20 cellular contexts compared by ENCODE assay signal in genomic region chr14:95440951-95441350, GRCh38.
DNase-seq lines count a peak whose midpoint lies in the region; TF ChIP-seq lines count a peak whose summit lies in the region.
"Had no signal": no experiment of that assay in that cellular context is flagged by ENCODE, and none has a peak within 500 bp of the region (broad histone marks: within the 10 kb centered on the region; RNA-seq: fewer than 3 reads in every experiment).

No MANE protein-coding gene starts in this region.

- H3K4me1 ChIP-seq in SK-N-SH (ENCODE audit: control insufficient read depth in 1 of 2, insufficient read depth in 2 of 2, low read depth in 1 of 2, low read length in 1 of 2), result peaks cover 4 to 44% of the 10 kb centered on the region in 2 experiments; a peak in 3 of 4 replicates
- H3K4me1 ChIP-seq: sigmoid colon had no signal

- no peaks in the 10 kb centered on the region for H4K20me1 ChIP-seq in SK-N-SH (ENCODE audit: insufficient read depth)

- peaks cover 59% of the 10 kb centered on the region for H3K36me3 Mint-ChIP-seq in osteocyte (ENCODE audit: unreplicated experiment)
- peaks cover 5% of the 10 kb centered on the region for H3K36me3 Mint-ChIP-seq in endothelial cell (ENCODE audit: low read depth, unreplicated experiment)

- POLR2A ChIA-PET in SK-N-SH (lab: Yijun Ruan, JAX), result interaction anchor here (0.9 to 1.5 kb wide), 5 partner anchors 68 to 283 kb away, joined by 3 to 5 read pairs (median 3); partner anchors contain the start of gene GLRX5

- H3K27me3 Mint-ChIP-seq in osteocyte (ENCODE audit: unreplicated experiment) (no peaks in the 10 kb centered on the region), endothelial cell (ENCODE audit: unreplicated experiment) (peaks cover 5% of the 10 kb centered on the region)
- H3K27me3 Mint-ChIP-seq: CD8-positive, alpha-beta memory T cell; memory B cell had no signal

- H3K9me3 Mint-ChIP-seq in osteocyte (ENCODE audit: unreplicated experiment), result no peaks in the 10 kb centered on the region
- no peaks in the 10 kb centered on the region for H3K9me3 Mint-ChIP-seq in endothelial cell (ENCODE audit: unreplicated experiment)
- H3K9me3 Mint-ChIP-seq: CD8-positive, alpha-beta memory T cell; memory B cell; nephron progenitor cell had no signal

- no peaks in the 10 kb centered on the region for H3K9me2 ChIP-seq in SK-N-SH

- no peak overlapping the region for H3K9ac ChIP-seq in SK-N-SH

- H3K27ac ChIP-seq in SK-N-SH (ENCODE audit: low read depth in 2 of 2, low read length in 1 of 2), result peak overlapping the region; percentile 69 to 79; a peak in 3 of 4 replicates
- H3K27ac ChIP-seq: gastroesophageal sphincter, sigmoid colon had no signal

- no peak for TF ChIP-seq RAD21 in SK-N-SH (IDR thresholded peaks at IDR 0.05; ENCODE audit: low read length)

- H3K9me3 ChIP-seq in SK-N-SH, result no peaks in the 10 kb centered on the region
- H3K9me3 ChIP-seq: gastroesophageal sphincter, sigmoid colon had no signal

- no peak overlapping the region for H3K4me3 ChIP-seq in SK-N-SH (ENCODE audit: low read depth in 2 of 2, low read length in 1 of 2)
- H3K4me3 ChIP-seq: gastroesophageal sphincter, sigmoid colon had no signal

- CTCF ChIA-PET in SK-N-SH (lab: Yijun Ruan, JAX), result interaction anchor here (0.8 to 10.5 kb wide), 9 partner anchors 9 to 750 kb away, joined by 3 to 254 read pairs (median 7); partner anchors contain the start of genes GLRX5 and SYNE3

- peak overlapping the region; percentile 49; the same call in 1 of the 2 replicates for H3K4me2 ChIP-seq in SK-N-SH

- H3K4me3 Mint-ChIP-seq in osteocyte (ENCODE audit: unreplicated experiment), result peak overlapping the region; percentile 41
- H3K4me3 Mint-ChIP-seq in endothelial cell (ENCODE audit: unreplicated experiment), result no peak overlapping the region
- H3K4me3 Mint-ChIP-seq: CD8-positive, alpha-beta memory T cell; memory B cell; nephron progenitor cell had no signal

- TF ChIP-seq CTCF in SK-N-SH (IDR thresholded peaks at IDR 0.05) (no peak), osteocyte (IDR thresholded peaks at IDR 0.05) (no peak), endothelial cell (IDR thresholded peaks at IDR 0.05; ENCODE audit: unreplicated experiment) (no peak)

- H3K36me3 ChIP-seq in SK-N-SH (replicated peaks in 1 of 2; ENCODE audit: control insufficient read depth in 1 of 2, insufficient read depth in 2 of 2, low read length in 1 of 2), result no peaks in the 10 kb centered on the region

- WGBS in SK-N-SH (ENCODE audit: low lambda C conversion rate), result 25% methylated on average over 2 of the region's 2 CpGs

- no peaks in the 10 kb centered on the region for H3K79me2 ChIP-seq in SK-N-SH (ENCODE audit: insufficient read depth)

- H3K27ac Mint-ChIP-seq in osteocyte (ENCODE audit: unreplicated experiment) (peak overlapping the region; percentile 99), endothelial cell (ENCODE audit: unreplicated experiment) (no peak overlapping the region)
- H3K27ac Mint-ChIP-seq: memory B cell, nephron progenitor cell had no signal

- H3K27me3 ChIP-seq in SK-N-SH (ENCODE audit: insufficient read depth), result no peaks in the 10 kb centered on the region
- H3K27me3 ChIP-seq: sigmoid colon had no signal

- H3K4me1 Mint-ChIP-seq in osteocyte (ENCODE audit: unreplicated experiment), result peaks cover 40% of the 10 kb centered on the region
- no peaks in the 10 kb centered on the region for H3K4me1 Mint-ChIP-seq in endothelial cell (ENCODE audit: unreplicated experiment)

- peak; percentile 67 for DNase-seq in EH (ENCODE audit: low read depth)
- DNase-seq in SK-N-SH, result peak; percentile 65
- peak; percentile 28 for DNase-seq in fibroblast of gingiva (ENCODE audit: low read depth)
- no peak for DNase-seq in osteocyte (ENCODE audit: extremely low spot score, unreplicated experiment)
- DNase-seq in NCI-H774 (lab: John Stamatoyannopoulos, UW), result no peak
- no peak for DNase-seq in NCI-H2107 (lab: John Stamatoyannopoulos, UW)
- DNase-seq in endothelial cell (ENCODE audit: low spot score), result no peak
- no peak for DNase-seq in activated effector memory CD4-positive, alpha-beta T cell treated with Interleukin-2 at 50 U/mL for 16 hours
- DNase-seq: activated effector memory CD4-positive, alpha-beta T cell treated with anti-CD3 and anti-CD28 coated beads, Interleukin-2, amount 50 U/mL, for 16 hours; CD8-positive, alpha-beta memory T cell; central memory CD4-positive, alpha-beta T cell; DMS79; NCI-H1417; NCI-H69; nephron progenitor cell; OCI-M1; Right ventricle myocardium superior; sigmoid colon had no signal

- TF ChIP-seq EP300 in SK-N-SH (IDR thresholded peaks at IDR 0.05; ENCODE audit: borderline replicate concordance in 1 of 2, low read depth in 1 of 2, low read length in 1 of 2), result no peak

- peaks cover 8% of the 10 kb centered on the region for H3F3A ChIP-seq in SK-N-SH (replicated peaks; ENCODE audit: insufficient read depth)

- no peak overlapping the region for H2AFZ ChIP-seq in SK-N-SH (ENCODE audit: low read depth)

TF ChIP-seq in SK-N-SH, 30 proteins besides CTCF, POLR2A, EP300 and RAD21:
- TF ChIP-seq MAX (IDR thresholded peaks at IDR 0.05; ENCODE audit: low read depth) (no peak), REST (IDR thresholded peaks at IDR 0.05; ENCODE audit: low read depth, low read length) (no peak), FOXM1 (IDR thresholded peaks at IDR 0.05; ENCODE audit: low read depth) (no peak)

Comparison
In these comparisons a context has a peak if more than half of its experiments do, and no peak if none do; other contexts are left out.
1. DNase-seq: peak in EH (single experiment), SK-N-SH (single experiment) and fibroblast of gingiva (single experiment); none in osteocyte (single experiment), NCI-H774 (single experiment), NCI-H2107 (single experiment), endothelial cell (single experiment) and activated effector memory CD4-positive, alpha-beta T cell treated with Interleukin-2 at 50 U/mL for 16 hours (single experiment).